ENCODE assay signal across 1 cellular context in the genomic region with DNA sequence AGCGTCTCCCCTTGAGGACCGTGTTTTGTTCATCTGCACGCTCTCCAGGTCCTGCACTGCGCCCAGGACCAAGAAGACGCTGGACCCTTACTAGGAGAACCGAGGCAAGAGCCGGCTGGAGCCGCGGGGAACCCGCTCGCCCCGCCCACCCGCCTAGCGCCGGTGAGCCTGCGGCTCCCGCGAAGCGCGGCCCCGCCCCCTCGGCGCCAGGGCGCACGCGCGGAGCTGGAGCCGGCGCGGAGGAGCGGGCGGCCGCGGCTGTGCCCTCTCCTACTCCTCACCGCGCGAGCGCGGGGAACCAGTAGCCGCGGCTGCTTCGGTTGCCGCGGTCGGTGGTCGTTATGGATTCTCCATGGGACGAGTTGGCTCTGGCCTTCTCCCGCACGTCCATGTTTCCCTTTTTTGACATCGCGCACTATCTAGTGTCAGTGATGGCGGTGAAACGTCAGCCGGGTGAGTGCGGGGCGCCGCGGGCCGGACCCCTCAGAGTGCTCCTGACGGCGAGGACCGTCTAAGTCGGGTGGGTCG.
TF ChIP-seq lines count a peak whose summit lies in the region.

Gene TMEM38B, plus strand, starts transcription at position 222 of the 528 bp plus-strand sequence. Its CDS starts 120 bp downstream, at position 342.

TF ChIP-seq in HEK293, 187 proteins besides CTCF, POLR2A, EP300 and RAD21 (continued from another document and continues in another):
- TF ChIP-seq, protein P1, sequence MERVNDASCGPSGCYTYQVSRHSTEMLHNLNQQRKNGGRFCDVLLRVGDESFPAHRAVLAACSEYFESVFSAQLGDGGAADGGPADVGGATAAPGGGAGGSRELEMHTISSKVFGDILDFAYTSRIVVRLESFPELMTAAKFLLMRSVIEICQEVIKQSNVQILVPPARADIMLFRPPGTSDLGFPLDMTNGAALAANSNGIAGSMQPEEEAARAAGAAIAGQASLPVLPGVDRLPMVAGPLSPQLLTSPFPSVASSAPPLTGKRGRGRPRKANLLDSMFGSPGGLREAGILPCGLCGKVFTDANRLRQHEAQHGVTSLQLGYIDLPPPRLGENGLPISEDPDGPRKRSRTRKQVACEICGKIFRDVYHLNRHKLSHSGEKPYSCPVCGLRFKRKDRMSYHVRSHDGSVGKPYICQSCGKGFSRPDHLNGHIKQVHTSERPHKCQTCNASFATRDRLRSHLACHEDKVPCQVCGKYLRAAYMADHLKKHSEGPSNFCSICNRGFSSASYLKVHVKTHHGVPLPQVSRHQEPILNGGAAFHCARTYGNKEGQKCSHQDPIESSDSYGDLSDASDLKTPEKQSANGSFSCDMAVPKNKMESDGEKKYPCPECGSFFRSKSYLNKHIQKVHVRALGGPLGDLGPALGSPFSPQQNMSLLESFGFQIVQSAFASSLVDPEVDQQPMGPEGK (tag by site-specific recombination; IDR thresholded peaks at IDR 0.05) = no peak
- TF ChIP-seq GLIS1 (tag by site-specific recombination; IDR thresholded peaks at IDR 0.05) = no peak; the same call in 1 of the 2 replicates
- TF ChIP-seq TRIM28 (IDR thresholded peaks at IDR 0.05; ENCODE audit: borderline replicate concordance, low read length) = no peak
- TF ChIP-seq ZNF16 (tag by site-specific recombination; IDR thresholded peaks at IDR 0.05; ENCODE audit: low read depth) = no peak
- 0 out of 2 replicates have a peak, but pooled peaks have one; percentile 41 for TF ChIP-seq ZSCAN30 (tag by site-specific recombination; IDR thresholded peaks at IDR 0.05)
- TF ChIP-seq PRDM6 (tag by site-specific recombination; IDR thresholded peaks at IDR 0.05) = no peak
- no peak for TF ChIP-seq ZNF350 (tag by site-specific recombination; IDR thresholded peaks at IDR 0.05)
- TF ChIP-seq ZFP3 (tag by site-specific recombination; IDR thresholded peaks at IDR 0.05; ENCODE audit: low read depth) = no peak
- no peak for TF ChIP-seq ZNF521 (tag by site-specific recombination; IDR thresholded peaks at IDR 0.05)
- TF ChIP-seq, protein P2, sequence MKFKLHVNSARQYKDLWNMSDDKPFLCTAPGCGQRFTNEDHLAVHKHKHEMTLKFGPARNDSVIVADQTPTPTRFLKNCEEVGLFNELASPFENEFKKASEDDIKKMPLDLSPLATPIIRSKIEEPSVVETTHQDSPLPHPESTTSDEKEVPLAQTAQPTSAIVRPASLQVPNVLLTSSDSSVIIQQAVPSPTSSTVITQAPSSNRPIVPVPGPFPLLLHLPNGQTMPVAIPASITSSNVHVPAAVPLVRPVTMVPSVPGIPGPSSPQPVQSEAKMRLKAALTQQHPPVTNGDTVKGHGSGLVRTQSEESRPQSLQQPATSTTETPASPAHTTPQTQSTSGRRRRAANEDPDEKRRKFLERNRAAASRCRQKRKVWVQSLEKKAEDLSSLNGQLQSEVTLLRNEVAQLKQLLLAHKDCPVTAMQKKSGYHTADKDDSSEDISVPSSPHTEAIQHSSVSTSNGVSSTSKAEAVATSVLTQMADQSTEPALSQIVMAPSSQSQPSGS (tag by site-specific recombination; IDR thresholded peaks at IDR 0.05; ENCODE audit: low read depth) = no peak
- peak; percentile 45 for TF ChIP-seq OSR2 (tag by site-specific recombination; IDR thresholded peaks at IDR 0.05)
- no peak for TF ChIP-seq ZNF354C (tag by site-specific recombination; IDR thresholded peaks at IDR 0.05; ENCODE audit: borderline replicate concordance, low read depth)
- TF ChIP-seq, protein P3, sequence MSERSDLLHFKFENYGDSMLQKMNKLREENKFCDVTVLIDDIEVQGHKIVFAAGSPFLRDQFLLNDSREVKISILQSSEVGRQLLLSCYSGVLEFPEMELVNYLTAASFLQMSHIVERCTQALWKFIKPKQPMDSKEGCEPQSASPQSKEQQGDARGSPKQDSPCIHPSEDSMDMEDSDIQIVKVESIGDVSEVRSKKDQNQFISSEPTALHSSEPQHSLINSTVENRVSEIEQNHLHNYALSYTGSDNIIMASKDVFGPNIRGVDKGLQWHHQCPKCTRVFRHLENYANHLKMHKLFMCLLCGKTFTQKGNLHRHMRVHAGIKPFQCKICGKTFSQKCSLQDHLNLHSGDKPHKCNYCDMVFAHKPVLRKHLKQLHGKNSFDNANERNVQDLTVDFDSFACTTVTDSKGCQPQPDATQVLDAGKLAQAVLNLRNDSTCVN (tag by site-specific recombination; optimal IDR thresholded peaks at IDR 0.05) = peak; percentile 68
- TF ChIP-seq HOXC10 (CRISPR knock-in tag; IDR thresholded peaks at IDR 0.05) = no peak
- TF ChIP-seq TCF7L2 (IDR thresholded peaks at IDR 0.05; ENCODE audit: borderline replicate concordance, low read depth, low read length) = no peak
- TF ChIP-seq ZNF24 (tag by site-specific recombination; IDR thresholded peaks at IDR 0.05) = no peak
- no peak for TF ChIP-seq ZNF133 (tag by site-specific recombination; IDR thresholded peaks at IDR 0.05)
- no peak for TF ChIP-seq SP3 (tag by site-specific recombination; IDR thresholded peaks at IDR 0.05)
- no peak for TF ChIP-seq KLF16 (tag by site-specific recombination; IDR thresholded peaks at IDR 0.05)
- no peak for TF ChIP-seq GLI2 (tag by site-specific recombination; IDR thresholded peaks at IDR 0.05; ENCODE audit: borderline replicate concordance, low read depth)
- TF ChIP-seq, protein P4, sequence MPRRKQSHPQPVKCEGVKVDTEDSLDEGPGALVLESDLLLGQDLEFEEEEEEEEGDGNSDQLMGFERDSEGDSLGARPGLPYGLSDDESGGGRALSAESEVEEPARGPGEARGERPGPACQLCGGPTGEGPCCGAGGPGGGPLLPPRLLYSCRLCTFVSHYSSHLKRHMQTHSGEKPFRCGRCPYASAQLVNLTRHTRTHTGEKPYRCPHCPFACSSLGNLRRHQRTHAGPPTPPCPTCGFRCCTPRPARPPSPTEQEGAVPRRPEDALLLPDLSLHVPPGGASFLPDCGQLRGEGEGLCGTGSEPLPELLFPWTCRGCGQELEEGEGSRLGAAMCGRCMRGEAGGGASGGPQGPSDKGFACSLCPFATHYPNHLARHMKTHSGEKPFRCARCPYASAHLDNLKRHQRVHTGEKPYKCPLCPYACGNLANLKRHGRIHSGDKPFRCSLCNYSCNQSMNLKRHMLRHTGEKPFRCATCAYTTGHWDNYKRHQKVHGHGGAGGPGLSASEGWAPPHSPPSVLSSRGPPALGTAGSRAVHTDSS (tag by site-specific recombination; IDR thresholded peaks at IDR 0.05) = no peak
- TF ChIP-seq ZNF184 (tag by site-specific recombination; IDR thresholded peaks at IDR 0.05) = no peak
- TF ChIP-seq ZNF48 (tag by site-specific recombination; IDR thresholded peaks at IDR 0.05) = no peak
- no peak for TF ChIP-seq ZBTB44 (tag by site-specific recombination; IDR thresholded peaks at IDR 0.05)
- no peak for TF ChIP-seq ZNF701 (tag by site-specific recombination; IDR thresholded peaks at IDR 0.05)
- TF ChIP-seq KLF17 (tag by site-specific recombination; IDR thresholded peaks at IDR 0.05) = no peak
- TF ChIP-seq, protein P5, sequence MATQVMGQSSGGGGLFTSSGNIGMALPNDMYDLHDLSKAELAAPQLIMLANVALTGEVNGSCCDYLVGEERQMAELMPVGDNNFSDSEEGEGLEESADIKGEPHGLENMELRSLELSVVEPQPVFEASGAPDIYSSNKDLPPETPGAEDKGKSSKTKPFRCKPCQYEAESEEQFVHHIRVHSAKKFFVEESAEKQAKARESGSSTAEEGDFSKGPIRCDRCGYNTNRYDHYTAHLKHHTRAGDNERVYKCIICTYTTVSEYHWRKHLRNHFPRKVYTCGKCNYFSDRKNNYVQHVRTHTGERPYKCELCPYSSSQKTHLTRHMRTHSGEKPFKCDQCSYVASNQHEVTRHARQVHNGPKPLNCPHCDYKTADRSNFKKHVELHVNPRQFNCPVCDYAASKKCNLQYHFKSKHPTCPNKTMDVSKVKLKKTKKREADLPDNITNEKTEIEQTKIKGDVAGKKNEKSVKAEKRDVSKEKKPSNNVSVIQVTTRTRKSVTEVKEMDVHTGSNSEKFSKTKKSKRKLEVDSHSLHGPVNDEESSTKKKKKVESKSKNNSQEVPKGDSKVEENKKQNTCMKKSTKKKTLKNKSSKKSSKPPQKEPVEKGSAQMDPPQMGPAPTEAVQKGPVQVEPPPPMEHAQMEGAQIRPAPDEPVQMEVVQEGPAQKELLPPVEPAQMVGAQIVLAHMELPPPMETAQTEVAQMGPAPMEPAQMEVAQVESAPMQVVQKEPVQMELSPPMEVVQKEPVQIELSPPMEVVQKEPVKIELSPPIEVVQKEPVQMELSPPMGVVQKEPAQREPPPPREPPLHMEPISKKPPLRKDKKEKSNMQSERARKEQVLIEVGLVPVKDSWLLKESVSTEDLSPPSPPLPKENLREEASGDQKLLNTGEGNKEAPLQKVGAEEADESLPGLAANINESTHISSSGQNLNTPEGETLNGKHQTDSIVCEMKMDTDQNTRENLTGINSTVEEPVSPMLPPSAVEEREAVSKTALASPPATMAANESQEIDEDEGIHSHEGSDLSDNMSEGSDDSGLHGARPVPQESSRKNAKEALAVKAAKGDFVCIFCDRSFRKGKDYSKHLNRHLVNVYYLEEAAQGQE (tag by site-specific recombination; IDR thresholded peaks at IDR 0.05) = no peak
- TF ChIP-seq ZNF140 (tag by site-specific recombination; IDR thresholded peaks at IDR 0.05) = no peak
- TF ChIP-seq ZNF404 (tag by site-specific recombination; IDR thresholded peaks at IDR 0.05) = no peak
- TF ChIP-seq, protein P6, sequence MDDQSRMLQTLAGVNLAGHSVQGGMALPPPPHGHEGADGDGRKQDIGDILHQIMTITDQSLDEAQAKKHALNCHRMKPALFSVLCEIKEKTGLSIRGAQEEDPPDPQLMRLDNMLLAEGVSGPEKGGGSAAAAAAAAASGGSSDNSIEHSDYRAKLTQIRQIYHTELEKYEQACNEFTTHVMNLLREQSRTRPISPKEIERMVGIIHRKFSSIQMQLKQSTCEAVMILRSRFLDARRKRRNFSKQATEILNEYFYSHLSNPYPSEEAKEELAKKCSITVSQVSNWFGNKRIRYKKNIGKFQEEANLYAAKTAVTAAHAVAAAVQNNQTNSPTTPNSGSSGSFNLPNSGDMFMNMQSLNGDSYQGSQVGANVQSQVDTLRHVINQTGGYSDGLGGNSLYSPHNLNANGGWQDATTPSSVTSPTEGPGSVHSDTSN (CRISPR knock-in tag; IDR thresholded peaks at IDR 0.05) = 0 out of 2 replicates have a peak, but pooled peaks have one; percentile 38
- no peak for TF ChIP-seq ZNF544 (tag by site-specific recombination; IDR thresholded peaks at IDR 0.05)
- no peak for TF ChIP-seq ZBTB7A (tag by site-specific recombination; IDR thresholded peaks at IDR 0.05; ENCODE audit: low read depth)
- TF ChIP-seq ZNF280D (tag by site-specific recombination; IDR thresholded peaks at IDR 0.05) = no peak
